ENCODE assay signal across 8 cellular contexts in the genomic region with DNA sequence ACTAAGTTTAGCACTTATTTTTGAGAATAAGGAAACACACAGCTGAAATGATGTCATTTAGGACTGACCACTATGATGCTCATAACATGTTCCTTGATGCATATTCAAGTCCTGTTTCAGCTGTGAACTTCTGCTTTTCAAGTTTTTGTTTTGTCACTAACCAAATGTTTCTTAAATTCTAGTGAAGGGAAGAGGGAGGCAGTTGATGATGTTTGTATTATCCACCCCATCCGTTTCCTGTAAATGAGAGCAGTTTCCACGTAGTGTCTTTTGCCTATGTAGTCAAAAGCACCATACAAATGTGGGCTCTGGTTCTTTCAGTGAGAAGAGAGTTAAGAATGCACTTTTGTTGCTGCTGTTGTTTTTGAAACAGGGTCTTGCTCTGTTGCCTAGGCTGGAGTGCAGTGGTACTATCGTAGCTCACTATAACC.
DNase-seq lines count a peak whose midpoint lies in the region; ATAC-seq, FAIRE-seq and TF ChIP-seq lines count a peak whose summit lies in the region.

No MANE protein-coding gene starts in this region.

- POLR2A ChIA-PET in activated CD8-positive, alpha-beta T cell treated with anti-CD3 and anti-CD28 coated beads for 36 hours (lab: Charles Lee) = interaction anchor here (0.6 to 1.1 kb wide), 3 partner anchors 27 to 99 kb away, joined by 3 to 5 read pairs (median 3); no protein-coding TSS in a partner anchor

- no peak overlapping the region for H4K8ac ChIP-seq in neuronal stem cell (ENCODE audit: low read depth, low read length)

- H3K9me3 ChIP-seq in right atrium auricular region (no peaks in the 10 kb centered on the region), small intestine (ENCODE audit: control insufficient read depth, low read depth) (no peaks in the 10 kb centered on the region), neuronal stem cell (replicated peaks in 1 of 2; ENCODE audit: control insufficient read depth in 2 of 2, insufficient read depth in 1 of 2, low read depth in 1 of 2, low read length in 2 of 2) (no peaks in the 10 kb centered on the region)

- H3K4me3 ChIP-seq in right atrium auricular region (no peak overlapping the region), small intestine (ENCODE audit: low read depth in 1 of 2, low read length in 2 of 2) (no peak overlapping the region), neuronal stem cell (ENCODE audit: low read length in 2 of 2) (no peak overlapping the region)

- peaks cover 3% of the 10 kb centered on the region for H3K36me3 Mint-ChIP-seq in activated CD8-positive, alpha-beta T cell treated with anti-CD3 and anti-CD28 coated beads for 36 hours (ENCODE audit: low read depth)

- TF ChIP-seq CTCF in right atrium auricular region (IDR thresholded peaks at IDR 0.05) = no peak
- no peak for TF ChIP-seq CTCF in activated CD8-positive, alpha-beta T cell treated with anti-CD3 and anti-CD28 coated beads for 36 hours (IDR thresholded peaks at IDR 0.05)

- no peak overlapping the region for H2AK5ac ChIP-seq in neuronal stem cell (ENCODE audit: low read depth, low read length)

- peaks cover 56% of the 10 kb centered on the region for H3K4me1 Mint-ChIP-seq in activated CD8-positive, alpha-beta T cell treated with anti-CD3 and anti-CD28 coated beads for 36 hours (ENCODE audit: low read depth)

- no peak for FAIRE-seq in small intestine (lab: Jason Lieb, UNC)

- H3K79me1 ChIP-seq in neuronal stem cell (ENCODE audit: low read depth, low read length) = no peaks in the 10 kb centered on the region

- H3K4ac ChIP-seq in neuronal stem cell (ENCODE audit: low read length) = no peak overlapping the region

- no peak overlapping the region for H3K4me2 ChIP-seq in neuronal stem cell (ENCODE audit: insufficient read depth, low read length, poor library complexity, severe bottlenecking)

- H3K36me3 ChIP-seq in right atrium auricular region (no peaks in the 10 kb centered on the region), small intestine (ENCODE audit: control insufficient read depth in 2 of 2, insufficient read depth in 2 of 2, low read length in 2 of 2) (no peaks in the 10 kb centered on the region), neuronal stem cell (replicated peaks in 1 of 2; ENCODE audit: control insufficient read depth in 2 of 2, insufficient read depth in 2 of 2, low read length in 2 of 2) (no peaks in the 10 kb centered on the region)

- WGBS in small intestine, 3 donors = 49 to 81% (median 80%) methylated on average over 3 of the region's 3 CpGs
- no CpG with 5 or more reads among the region's 3 CpGs for WGBS in neuronal stem cell (ENCODE audit: extremely low coverage in 2 of 2, insufficient read length in 2 of 2, insufficient replicate concordance in 1 of 2), 2 donors

- H3K27me3 Mint-ChIP-seq in activated CD8-positive, alpha-beta T cell treated with anti-CD3 and anti-CD28 coated beads for 36 hours = no peaks in the 10 kb centered on the region

- no peak overlapping the region for H3K27ac ChIP-seq in right atrium auricular region
- peak overlapping the region; percentile 3 to 92 for H3K27ac ChIP-seq in small intestine (ENCODE audit: low read depth in 1 of 2, low read length in 1 of 2)
- H3K27ac ChIP-seq in neuronal stem cell (replicated peaks; ENCODE audit: low read length) = no peak overlapping the region

- no peaks in the 10 kb centered on the region for H3K9me3 Mint-ChIP-seq in activated CD8-positive, alpha-beta T cell treated with anti-CD3 and anti-CD28 coated beads for 36 hours

- DNase-seq in Right ventricle myocardium superior = no peak
- DNase-seq in right atrium auricular region (ENCODE audit: low spot score) = no peak
- DNase-seq in activated CD8-positive, alpha-beta T cell treated with anti-CD3 and anti-CD28 coated beads for 36 hours = peak; percentile 39
- DNase-seq in small intestine = peak; percentile 4
- no peak for DNase-seq in A172 (ENCODE audit: low spot score)
- no peak for DNase-seq in neuronal stem cell (ENCODE audit: low spot score)
- no peak for DNase-seq in NCI-H1092 treated with DMSO at 0.1 percent for 48 hours (lab: John Stamatoyannopoulos, UW)

- no peak overlapping the region for H3K4me3 Mint-ChIP-seq in activated CD8-positive, alpha-beta T cell treated with anti-CD3 and anti-CD28 coated beads for 36 hours

- peak overlapping the region; percentile 72 for H3K27ac Mint-ChIP-seq in activated CD8-positive, alpha-beta T cell treated with anti-CD3 and anti-CD28 coated beads for 36 hours

- no peak overlapping the region for H2BK5ac ChIP-seq in neuronal stem cell (ENCODE audit: low read length)

- H3K23ac ChIP-seq in neuronal stem cell (ENCODE audit: low read depth, low read length, poor library complexity) = no peak overlapping the region

- no peak overlapping the region for H3K9ac ChIP-seq in neuronal stem cell (ENCODE audit: low read depth, low read length, poor library complexity)

- H4K91ac ChIP-seq in neuronal stem cell (ENCODE audit: low read depth, low read length, poor library complexity) = no peak overlapping the region

- no peak overlapping the region for H3K18ac ChIP-seq in neuronal stem cell (ENCODE audit: low read length)

- H2BK120ac ChIP-seq in neuronal stem cell (ENCODE audit: low read depth, low read length) = no peak overlapping the region

- no peaks in the 10 kb centered on the region for H3K4me1 ChIP-seq in right atrium auricular region
- H3K4me1 ChIP-seq in small intestine (ENCODE audit: control insufficient read depth in 2 of 2, insufficient read depth in 1 of 2, low read depth in 1 of 2, low read length in 1 of 2) = no peaks in the 10 kb centered on the region
- H3K4me1 ChIP-seq in neuronal stem cell (ENCODE audit: control insufficient read depth in 2 of 2, insufficient read depth in 1 of 2, low read depth in 1 of 2, low read length in 2 of 2) = peaks cover 2 to 4% of the 10 kb centered on the region in 2 donors

- H2BK12ac ChIP-seq in neuronal stem cell (ENCODE audit: low read length) = no peak overlapping the region

- CTCF ChIA-PET in activated CD8-positive, alpha-beta T cell treated with anti-CD3 and anti-CD28 coated beads for 36 hours (lab: Charles Lee) = interaction anchor here (0.7 kb wide), 1 partner anchor 34 kb away, joined by 3 read pairs; no protein-coding TSS in a partner anchor

- H3K14ac ChIP-seq in neuronal stem cell (ENCODE audit: low read length) = no peak overlapping the region

- H3K27me3 ChIP-seq in right atrium auricular region = no peaks in the 10 kb centered on the region
- H3K27me3 ChIP-seq in small intestine (ENCODE audit: control insufficient read depth in 2 of 2, insufficient read depth in 2 of 2, low read length in 2 of 2) = no peaks in the 10 kb centered on the region
- no peaks in the 10 kb centered on the region for H3K27me3 ChIP-seq in neuronal stem cell (ENCODE audit: control insufficient read depth in 3 of 3, insufficient read depth in 3 of 3, low read depth in 1 of 3, low read length in 3 of 3)

- H2AFZ ChIP-seq in neuronal stem cell (ENCODE audit: low read length) = no peak overlapping the region

- H2BK15ac ChIP-seq in neuronal stem cell (ENCODE audit: low read length) = no peak overlapping the region

- ATAC-seq in Right ventricle myocardium superior (ENCODE audit: poor library complexity) (peak; percentile 62), HG03135 (IDR thresholded peaks at IDR 0.05; ENCODE audit: unreplicated experiment) (peak; percentile 69)
- ATAC-seq in activated CD8-positive, alpha-beta T cell treated with anti-CD3 and anti-CD28 coated beads for 36 hours = peak; percentile 70

- intact Hi-C loops in Right ventricle myocardium superior (cut with DNase I) = no loop called here
- intact Hi-C loops in activated CD8-positive, alpha-beta T cell treated with anti-CD3 and anti-CD28 coated beads for 36 hours (cut with micrococcal nuclease) = no loop called here

Comparison
In these comparisons a context has a peak if more than half of its experiments do, and no peak if none do; other contexts are left out.
1. DNase-seq: peak in activated CD8-positive, alpha-beta T cell treated with anti-CD3 and anti-CD28 coated beads for 36 hours (single experiment) and small intestine (single experiment); none in Right ventricle myocardium superior (single experiment), right atrium auricular region (single experiment), A172 (single experiment), neuronal stem cell (single experiment) and NCI-H1092 treated with DMSO at 0.1 percent for 48 hours (single experiment).
2. H3K27ac ChIP-seq: peak in small intestine (2 of 2); none in right atrium auricular region (0 of 2) and neuronal stem cell (single experiment).
3. Peak in every context shown above with its lines, with median percentiles within 50 percentile points of each other: ATAC-seq.